8 cellular contexts compared by ENCODE assay signal in genomic region chr19:1491114-1491848, GRCh38. TPM values are rescaled to one million over a fixed set of nuclear protein-coding genes. Genes with fewer than 3 reads are reported as not detected.
DNase-seq lines count a peak whose midpoint lies in the region; ATAC-seq, FAIRE-seq and TF ChIP-seq lines count a peak whose summit lies in the region.

Gene REEP6 (plus strand): TSS chr19:1491181. CDS start chr19:1491270, 89 bp downstream.

- H3K27ac Mint-ChIP-seq in activated T-cell treated with anti-CD3 and anti-CD28 coated beads, Interleukin-2, amount 50 U/mL, for 24 hours, result peak within 1 kb of the TSS; percentile 97

- H3K36me3 Mint-ChIP-seq in activated T-cell treated with anti-CD3 and anti-CD28 coated beads, Interleukin-2, amount 50 U/mL, for 24 hours (ENCODE audit: low read depth), result no peaks in the 10 kb centered on the region

- 7% methylated on average over 15 of the region's 73 CpGs for WGBS in right lobe of liver (ENCODE audit: insufficient coverage, low coverage, low lambda C conversion rate, missing lambda C conversion rate)
- WGBS in tibial nerve, 2 donors, result 4 to 17% methylated on average over 16 to 48 of the region's 73 CpGs

- H3K4me3 Mint-ChIP-seq in activated T-cell treated with anti-CD3 and anti-CD28 coated beads, Interleukin-2, amount 50 U/mL, for 24 hours, result peak within 1 kb of the TSS; percentile 81

- no peak for FAIRE-seq in RCC 7860 (lab: Jason Lieb, UNC)

- H3K4me3 ChIP-seq in right lobe of liver (peak within 1 kb of the TSS; percentile 75 to 89 (median 86)), tibial nerve (peak within 1 kb of the TSS; percentile 53 to 63 (median 61))

- H3K4me1 Mint-ChIP-seq in activated T-cell treated with anti-CD3 and anti-CD28 coated beads, Interleukin-2, amount 50 U/mL, for 24 hours (ENCODE audit: low read depth), result peaks cover 17% of the 10 kb centered on the region

- no peak for DNase-seq in activated T-cell treated with anti-CD3 and anti-CD28 coated beads, Interleukin-2, amount 50 U/mL, for 24 hours
- no peak for DNase-seq in activated T-cell treated with anti-CD3 and anti-CD28 coated beads, Interleukin-2, amount 50 U/mL, for 1 hour
- DNase-seq in right lobe of liver (peak in 2 of 3 donors; percentile 45 to 66), tibial nerve (ENCODE audit: low spot score in 2 of 2) (no peak), GM20000 (ENCODE audit: low spot score) (no peak), RCC 7860 (ENCODE audit: low spot score) (no peak)
- no peak for DNase-seq in stimulated activated CD4-positive, alpha-beta T cell treated with anti-CD3 and anti-CD28 coated beads, Interleukin-4, amount 100 ng/mL, for 4 hours

- H3K4me1 ChIP-seq in right lobe of liver (peaks cover 0 to 26% (median 7%) of the 10 kb centered on the region in 4 donors), tibial nerve (peaks cover 0 to 22% (median 13%) of the 10 kb centered on the region in 4 donors)

- peak; percentile 97 for TF ChIP-seq POLR2A in right lobe of liver (IDR thresholded peaks at IDR 0.05)
- TF ChIP-seq POLR2A in tibial nerve (IDR thresholded peaks at IDR 0.05), result peak in 1 of 2 donors; percentile 39

- H3K27me3 Mint-ChIP-seq in activated T-cell treated with anti-CD3 and anti-CD28 coated beads, Interleukin-2, amount 50 U/mL, for 24 hours, result peaks cover 6% of the 10 kb centered on the region

- ATAC-seq in right lobe of liver, result no peak

- H3K27me3 ChIP-seq in right lobe of liver (no peaks in the 10 kb centered on the region), tibial nerve (peaks cover 0 to 13% of the 10 kb centered on the region in 2 donors)

- H3K36me3 ChIP-seq in right lobe of liver (no peaks in the 10 kb centered on the region), tibial nerve (no peaks in the 10 kb centered on the region)

- H3K9me3 ChIP-seq in right lobe of liver, result no peaks in the 10 kb centered on the region
- no peaks in the 10 kb centered on the region for H3K9me3 ChIP-seq in tibial nerve

- peak within 1 kb of the TSS; percentile 66 for H3K27ac ChIP-seq in angular gyrus (ENCODE audit: low read depth, low read length)
- H3K27ac ChIP-seq in right lobe of liver, result peak within 1 kb of the TSS; percentile 52 to 79 (median 63)
- H3K27ac ChIP-seq in tibial nerve, result peak within 1 kb of the TSS; percentile 65 to 87 (median 74)

- intact Hi-C loops in right lobe of liver (cut with DNase I), result no loop called here

- TF ChIP-seq CTCF in right lobe of liver (IDR thresholded peaks at IDR 0.05), result no peak
- peak in 2 of 5 experiments; percentile 6 to 44 for TF ChIP-seq CTCF in tibial nerve (IDR thresholded peaks at IDR 0.05)
- no peak for TF ChIP-seq CTCF in GM20000 (IDR thresholded peaks at IDR 0.05; ENCODE audit: extremely low read depth, missing control alignments)

- TF ChIP-seq EP300 in tibial nerve (IDR thresholded peaks at IDR 0.05), result no peak

- no peaks in the 10 kb centered on the region for H3K9me3 Mint-ChIP-seq in activated T-cell treated with anti-CD3 and anti-CD28 coated beads, Interleukin-2, amount 50 U/mL, for 24 hours

RNA-seq across cellular contexts. Expression of gene REEP6, which starts in this region (rescaled TPM):
- total RNA-seq in right lobe of liver, result 100 to 1,000 TPM; 113 to 218 (median 177) TPM
- total RNA-seq in tibial nerve, result 1 to 10 TPM; 1.2 to 4.6 (median 2.9) TPM

Comparison
In these comparisons a context has a peak if more than half of its experiments do, and no peak if none do; other contexts are left out.
1. RNA of gene REEP6 (total RNA-seq): 113 to 218 TPM in right lobe of liver; 1.2 to 4.6 TPM in tibial nerve; every median in the first group is over 10 times any median in the second.
2. DNase-seq: peak in right lobe of liver (2 of 3); none in activated T-cell treated with anti-CD3 and anti-CD28 coated beads, Interleukin-2, amount 50 U/mL, for 24 hours (single experiment), activated T-cell treated with anti-CD3 and anti-CD28 coated beads, Interleukin-2, amount 50 U/mL, for 1 hour (single experiment), tibial nerve (0 of 2), GM20000 (single experiment), stimulated activated CD4-positive, alpha-beta T cell treated with anti-CD3 and anti-CD28 coated beads, Interleukin-4, amount 100 ng/mL, for 4 hours (0 of 2) and RCC 7860 (single experiment).
3. Peak in every context shown above with its lines, with median percentiles within 50 percentile points of each other: H3K27ac ChIP-seq.